8 cellular contexts compared by ENCODE assay signal in the genomic region with DNA sequence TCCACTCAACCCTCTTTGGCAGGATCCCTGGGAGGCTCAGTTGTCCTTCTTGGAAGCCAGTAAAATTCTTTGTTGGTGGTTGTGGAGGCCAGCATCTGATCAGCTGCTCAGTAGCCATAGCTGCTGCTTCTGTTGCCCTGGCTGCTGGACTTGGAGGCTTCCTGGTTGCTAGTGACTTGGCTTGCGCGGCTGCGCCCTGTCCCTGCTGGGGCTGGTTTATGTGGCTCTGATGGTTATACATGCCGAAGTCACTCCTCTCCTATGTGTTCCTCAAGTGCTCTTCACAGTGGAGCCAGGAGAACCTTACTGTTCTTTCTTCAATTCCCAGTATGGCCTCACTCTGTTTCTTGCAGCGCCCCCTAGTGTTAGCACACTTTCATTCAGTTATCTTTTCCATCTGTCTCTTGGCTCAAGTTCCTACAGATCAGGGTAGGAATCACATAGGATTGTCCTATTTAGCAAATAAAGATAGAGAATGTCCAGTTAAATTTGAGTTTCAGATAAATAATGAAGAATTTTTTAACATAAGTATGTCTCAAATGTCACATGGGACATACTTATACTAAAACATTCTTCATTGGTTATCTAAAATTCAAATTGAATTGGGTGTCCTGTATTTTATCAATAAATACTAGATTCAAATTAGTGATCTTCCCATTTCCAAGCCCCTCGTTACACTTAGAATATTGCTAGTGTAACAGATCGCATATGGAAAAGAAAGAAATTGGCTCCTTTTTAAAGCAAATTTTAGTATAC.
DNase-seq lines count a peak whose midpoint lies in the region; ATAC-seq, FAIRE-seq and TF ChIP-seq lines count a peak whose summit lies in the region.

No MANE protein-coding gene starts in this region.

- 50 to 73% (median 71%) methylated on average over 4 to 7 of the region's 7 CpGs for WGBS in adrenal gland, 4 donors
- no CpG with 5 or more reads among the region's 7 CpGs for WGBS in iPS DF 6.9 (ENCODE audit: insufficient coverage, insufficient read length)

- TF ChIP-seq CTCF in cardiac muscle cell (IDR thresholded peaks at IDR 0.05; ENCODE audit: low read depth, low read length) (peak; percentile 42), OCI-LY1 (IDR thresholded peaks at IDR 0.05; ENCODE audit: low read length) (peak; percentile 82), adrenal gland (IDR thresholded peaks at IDR 0.05) (peak; percentile 56 to 80 (median 72))

- no peaks in the 10 kb centered on the region for H3F3A ChIP-seq in OCI-LY1 (ENCODE audit: insufficient read depth, low read length)

- TF ChIP-seq POLR2A in adrenal gland (IDR thresholded peaks at IDR 0.05): no peak

- no peaks in the 10 kb centered on the region for H3K36me3 ChIP-seq in cardiac muscle cell
- H3K36me3 ChIP-seq in OCI-LY1 (ENCODE audit: insufficient read depth, low read length): no peaks in the 10 kb centered on the region
- no peaks in the 10 kb centered on the region for H3K36me3 ChIP-seq in adrenal gland (replicated peaks in 1 of 2)
- no peaks in the 10 kb centered on the region for H3K36me3 ChIP-seq in iPS DF 6.9 (ENCODE audit: control insufficient read depth, insufficient read depth, low read length)

- FAIRE-seq in RCC 7860 (lab: Jason Lieb, UNC): no peak

- H3K27ac ChIP-seq in cardiac muscle cell (peak overlapping the region; percentile 90), OCI-LY1 (ENCODE audit: low read depth, low read length, poor library complexity, severe bottlenecking) (no peak overlapping the region), adrenal gland (no peak overlapping the region), iPS DF 6.9 (ENCODE audit: low read length) (no peak overlapping the region)

- H3K4me2 ChIP-seq in OCI-LY1 (ENCODE audit: low read length): no peak overlapping the region

- H3K4me1 ChIP-seq in cardiac muscle cell (ENCODE audit: low read depth) (peaks cover 62% of the 10 kb centered on the region), OCI-LY1 (ENCODE audit: insufficient read depth, low read length, severe bottlenecking) (no peaks in the 10 kb centered on the region), adrenal gland (replicated peaks in 1 of 2) (no peaks in the 10 kb centered on the region), iPS DF 6.9 (ENCODE audit: control insufficient read depth, insufficient read depth, low read length) (no peaks in the 10 kb centered on the region)

- DNase-seq in cardiac muscle cell (ENCODE audit: low read depth in 1 of 2, low spot score in 1 of 2) (peak in 1 of 2 donors; percentile 24), cardiac septum (ENCODE audit: low spot score) (no peak), adrenal gland (peak; percentile 51 to 85 (median 67)), iPS DF 6.9 (ENCODE audit: low read depth, low spot score) (peak; percentile 57), RCC 7860 (ENCODE audit: low spot score) (no peak)
- peak; percentile 13 for DNase-seq in stimulated activated CD8-positive, alpha-beta memory T cell treated with anti-CD3 and anti-CD28 coated beads, Interleukin-12 subunit alpha, Interleukin-12 subunit beta, amount 100 ng/mL, for 1 hour (ENCODE audit: low read depth)

- H4K20me1 ChIP-seq in OCI-LY1 (ENCODE audit: insufficient read depth, low read length): no peaks in the 10 kb centered on the region

- H3K27me3 ChIP-seq in cardiac muscle cell (no peaks in the 10 kb centered on the region), OCI-LY1 (ENCODE audit: insufficient read depth, low read length) (no peaks in the 10 kb centered on the region), adrenal gland (no peaks in the 10 kb centered on the region), iPS DF 6.9 (ENCODE audit: control insufficient read depth, insufficient read depth, low read length) (no peaks in the 10 kb centered on the region)

- H3K9me2 ChIP-seq in OCI-LY1 (ENCODE audit: low read depth, low read length): no peaks in the 10 kb centered on the region

- ATAC-seq in HG03135 (IDR thresholded peaks at IDR 0.05; ENCODE audit: unreplicated experiment): peak; percentile 68

- no peak overlapping the region for H2AFZ ChIP-seq in OCI-LY1 (ENCODE audit: low read length)

- no peaks in the 10 kb centered on the region for H3K9me3 ChIP-seq in cardiac muscle cell (ENCODE audit: low read depth)
- H3K9me3 ChIP-seq in OCI-LY1 (ENCODE audit: low read length): no peaks in the 10 kb centered on the region
- no peaks in the 10 kb centered on the region for H3K9me3 ChIP-seq in adrenal gland (replicated peaks in 1 of 3)
- no peaks in the 10 kb centered on the region for H3K9me3 ChIP-seq in iPS DF 6.9 (ENCODE audit: control insufficient read depth, insufficient read depth, low read length)

- intact Hi-C loops in cardiac septum (cut with DNase I): loop anchor here (2.0 kb wide), 1 partner anchor 181 kb away; no protein-coding TSS in a partner anchor
- intact Hi-C loops in adrenal gland (cut with DNase I): loop anchor here in 1 of 2 donors (5.0 kb wide), 1 partner anchor 184 kb away; no protein-coding TSS in a partner anchor

- H3K4me3 ChIP-seq in cardiac muscle cell: no peak overlapping the region
- no peak overlapping the region for H3K4me3 ChIP-seq in OCI-LY1 (ENCODE audit: low read depth, low read length, poor library complexity, severe bottlenecking)
- H3K4me3 ChIP-seq in adrenal gland: no peak overlapping the region
- H3K4me3 ChIP-seq in iPS DF 6.9 (ENCODE audit: low read length): no peak overlapping the region

- H3K9ac ChIP-seq in OCI-LY1 (ENCODE audit: low read length): no peak overlapping the region

- H3K79me2 ChIP-seq in OCI-LY1 (ENCODE audit: insufficient read depth, low read length): no peaks in the 10 kb centered on the region

Comparison
In these comparisons a context has a peak if more than half of its experiments do, and no peak if none do; other contexts are left out.
1. DNase-seq: peak in adrenal gland (7 of 7), iPS DF 6.9 (single experiment) and stimulated activated CD8-positive, alpha-beta memory T cell treated with anti-CD3 and anti-CD28 coated beads, Interleukin-12 subunit alpha, Interleukin-12 subunit beta, amount 100 ng/mL, for 1 hour (single experiment); none in cardiac septum (single experiment) and RCC 7860 (single experiment).
2. Peak in every context shown above with its lines, with median percentiles within 50 percentile points of each other: CTCF ChIP-seq.